Comparison of ENCODE assay signal across 1 cellular context in the genomic region with DNA sequence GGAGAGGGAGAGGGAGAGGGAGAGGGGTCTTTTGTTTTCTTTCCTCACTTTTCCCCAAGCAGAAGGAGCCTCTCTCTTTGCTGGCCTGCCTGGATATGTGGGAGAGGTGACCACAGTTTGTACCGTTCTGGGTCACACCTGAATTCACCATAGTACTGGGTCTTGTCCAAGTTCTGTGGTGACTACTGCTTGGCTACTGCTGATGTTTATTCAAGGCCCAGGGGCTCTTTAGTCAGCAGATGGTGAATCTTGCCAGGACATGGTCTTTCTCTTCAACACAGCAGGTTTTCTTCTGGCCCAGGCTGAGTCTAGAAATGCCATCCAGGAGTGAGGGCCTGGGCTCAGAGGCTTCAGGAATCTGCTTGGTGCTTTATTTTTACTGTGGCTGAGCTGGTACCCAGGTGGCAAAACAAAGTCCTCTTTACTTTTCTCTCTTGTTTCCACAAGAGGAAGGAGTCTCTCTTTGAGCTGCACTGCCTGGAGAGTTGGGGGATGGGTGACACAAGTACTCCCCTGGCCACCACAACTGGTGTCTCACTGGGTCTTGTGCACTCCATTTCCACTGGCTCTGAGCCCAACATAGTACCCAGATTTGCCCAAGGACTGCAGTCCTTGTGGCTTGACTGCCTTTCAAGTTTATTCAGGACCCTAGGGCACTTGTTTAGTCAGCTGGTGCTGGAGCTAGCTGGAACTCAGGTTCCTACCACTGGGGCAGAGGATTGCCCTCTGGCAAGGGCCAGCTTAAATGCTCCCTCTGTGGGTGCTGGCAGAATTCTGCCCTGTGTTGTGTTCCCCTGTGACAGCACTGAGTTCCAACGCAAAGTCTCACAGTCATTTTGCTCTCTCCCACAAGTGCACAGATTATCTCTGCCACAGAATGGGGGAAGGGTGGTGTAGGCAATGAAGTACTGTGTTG.
TF ChIP-seq lines count a peak whose summit lies in the region.

No MANE protein-coding gene starts in this region.

TF ChIP-seq in IMR-90, 13 proteins besides CTCF, POLR2A, EP300 and RAD21:
- no peak for TF ChIP-seq MAFK (IDR thresholded peaks at IDR 0.05; ENCODE audit: low read depth, low read length)
- TF ChIP-seq, protein P1, sequence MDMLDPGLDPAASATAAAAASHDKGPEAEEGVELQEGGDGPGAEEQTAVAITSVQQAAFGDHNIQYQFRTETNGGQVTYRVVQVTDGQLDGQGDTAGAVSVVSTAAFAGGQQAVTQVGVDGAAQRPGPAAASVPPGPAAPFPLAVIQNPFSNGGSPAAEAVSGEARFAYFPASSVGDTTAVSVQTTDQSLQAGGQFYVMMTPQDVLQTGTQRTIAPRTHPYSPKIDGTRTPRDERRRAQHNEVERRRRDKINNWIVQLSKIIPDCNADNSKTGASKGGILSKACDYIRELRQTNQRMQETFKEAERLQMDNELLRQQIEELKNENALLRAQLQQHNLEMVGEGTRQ (IDR thresholded peaks at IDR 0.05; ENCODE audit: low read depth, low read length): no peak
- TF ChIP-seq NFE2L2 (IDR thresholded peaks at IDR 0.05; ENCODE audit: low read depth, low read length): no peak
- TF ChIP-seq RFX5 (IDR thresholded peaks at IDR 0.05; ENCODE audit: low read depth, low read length): no peak
- no peak for TF ChIP-seq MAZ (IDR thresholded peaks at IDR 0.05; ENCODE audit: borderline replicate concordance, low read depth, low read length)
- no peak for TF ChIP-seq CEBPB (IDR thresholded peaks at IDR 0.05; ENCODE audit: low read depth, low read length)
- TF ChIP-seq, protein P2, sequence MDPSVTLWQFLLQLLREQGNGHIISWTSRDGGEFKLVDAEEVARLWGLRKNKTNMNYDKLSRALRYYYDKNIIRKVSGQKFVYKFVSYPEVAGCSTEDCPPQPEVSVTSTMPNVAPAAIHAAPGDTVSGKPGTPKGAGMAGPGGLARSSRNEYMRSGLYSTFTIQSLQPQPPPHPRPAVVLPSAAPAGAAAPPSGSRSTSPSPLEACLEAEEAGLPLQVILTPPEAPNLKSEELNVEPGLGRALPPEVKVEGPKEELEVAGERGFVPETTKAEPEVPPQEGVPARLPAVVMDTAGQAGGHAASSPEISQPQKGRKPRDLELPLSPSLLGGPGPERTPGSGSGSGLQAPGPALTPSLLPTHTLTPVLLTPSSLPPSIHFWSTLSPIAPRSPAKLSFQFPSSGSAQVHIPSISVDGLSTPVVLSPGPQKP (IDR thresholded peaks at IDR 0.05; ENCODE audit: borderline replicate concordance, low read depth, low read length): no peak
- TF ChIP-seq RCOR1 (IDR thresholded peaks at IDR 0.05; ENCODE audit: insufficient replicate concordance, low read length): no peak
- TF ChIP-seq BHLHE40 (IDR thresholded peaks at IDR 0.05; ENCODE audit: low read depth, low read length): no peak
- no peak for TF ChIP-seq MXI1 (IDR thresholded peaks at IDR 0.05; ENCODE audit: borderline replicate concordance, low read depth, low read length)
- TF ChIP-seq SMC3 (IDR thresholded peaks at IDR 0.05; ENCODE audit: low read depth, low read length): no peak
- TF ChIP-seq CHD1 (IDR thresholded peaks at IDR 0.05; ENCODE audit: low read depth, low read length): no peak
- no peak for TF ChIP-seq FOS (IDR thresholded peaks at IDR 0.05; ENCODE audit: low read depth, low read length)
